ENCODE assay signal across 19 cellular contexts in genomic region chr12:51969643-51970042, GRCh38.
"Had no signal": no experiment of that assay in that cellular context is flagged by ENCODE, and none has a peak within 500 bp of the region (broad histone marks: within the 10 kb centered on the region; RNA-seq: fewer than 3 reads in every experiment).

No MANE protein-coding gene starts in this region.

- H3K27me3 Mint-ChIP-seq: naive thymus-derived CD8-positive, alpha-beta T cell had no signal

- H3K4me3 Mint-ChIP-seq: activated naive CD4-positive, alpha-beta T cell treated with anti-CD3 and anti-CD28 coated beads, Interleukin-2, amount 10 ng/mL, durations not matched to agents 7 days and 5 days; activated T-cell treated with anti-CD3 and anti-CD28 coated beads, Interleukin-2, amount 50 U/mL, for 4 hours had no signal

- ATAC-seq: activated T-cell treated with anti-CD3 and anti-CD28 coated beads, Interleukin-2, amount 50 U/mL, for 4 hours; esophagus mucosa; left lung; naive thymus-derived CD8-positive, alpha-beta T cell; pancreas; psoas muscle had no signal

- H3K9me3 Mint-ChIP-seq: activated naive CD4-positive, alpha-beta T cell treated with anti-CD3 and anti-CD28 coated beads, Interleukin-2, amount 10 ng/mL, durations not matched to agents 7 days and 5 days; activated T-cell treated with anti-CD3 and anti-CD28 coated beads, Interleukin-2, amount 50 U/mL, for 4 hours; naive thymus-derived CD8-positive, alpha-beta T cell had no signal

- DNase-seq: activated CD8-positive, alpha-beta memory T cell treated with anti-CD3 and anti-CD28 coated beads for 24 hours; activated CD8-positive, alpha-beta memory T cell treated with anti-CD3 and anti-CD28 coated beads, Interleukin-2, amount 50 U/mL, for 4 hours; activated effector memory CD4-positive, alpha-beta T cell treated with Interleukin-2 at 50 U/mL for 16 hours; activated naive CD4-positive, alpha-beta T cell treated with anti-CD3 and anti-CD28 coated beads, Interleukin-2, amount 10 ng/mL, durations not matched to agents 7 days and 5 days; activated T-cell treated with anti-CD3 and anti-CD28 coated beads, Interleukin-2, amount 50 U/mL, for 4 hours; central memory CD4-positive, alpha-beta T cell; effector memory CD4-positive, alpha-beta T cell; glutamatergic neuron; kidney glomerular epithelial cell; left lung; naive thymus-derived CD8-positive, alpha-beta T cell; pancreas; psoas muscle; spleen; stimulated activated CD4-positive, alpha-beta T cell treated with anti-CD3 and anti-CD28 coated beads, Interleukin-4, amount 100 ng/mL, for 1 hour; stimulated activated naive CD4-positive, alpha-beta T cell treated with Interleukin-2 at 50 U/mL for 16 hours; upper lobe of left lung; WERI-Rb-1 had no signal

- H3K36me3 Mint-ChIP-seq: activated naive CD4-positive, alpha-beta T cell treated with anti-CD3 and anti-CD28 coated beads, Interleukin-2, amount 10 ng/mL, durations not matched to agents 7 days and 5 days had no signal
